18 cellular contexts compared by ENCODE assay signal in genomic region chr3:25420885-25421284, GRCh38. TPM values are rescaled to one million over a fixed set of nuclear protein-coding genes. Genes with fewer than 3 reads are reported as not detected.
A peak's percentile ranks its signal among the peaks of the same experiment; 100 is the strongest.
DNase-seq lines count a peak whose midpoint lies in the region; ATAC-seq and TF ChIP-seq lines count a peak whose summit lies in the region.
"Had no signal": no experiment of that assay in that cellular context is flagged by ENCODE, and none has a peak within 500 bp of the region (broad histone marks: within the 10 kb centered on the region; RNA-seq: fewer than 3 reads in every experiment).

No MANE protein-coding gene starts in this region.

- H3K27ac Mint-ChIP-seq in activated naive CD8-positive, alpha-beta T cell treated with anti-CD3 and anti-CD28 coated beads, Interleukin-2, amount 50 U/mL, for 24 hours = no peak overlapping the region
- H3K27ac Mint-ChIP-seq: T-cell had no signal

- DNase-seq in EH (ENCODE audit: low read depth) (peak; percentile 37), mammary epithelial cell (peak; percentile 61), left colon (no peak), BE2C (no peak)
- DNase-seq in activated CD4-positive, alpha-beta T cell treated with anti-CD3 and anti-CD28 coated beads for 1 hour = no peak
- DNase-seq in activated naive CD8-positive, alpha-beta T cell treated with anti-CD3 and anti-CD28 coated beads, Interleukin-2, amount 50 U/mL, for 24 hours = no peak
- DNase-seq: ACHN; DMS 273 treated with DMSO at 0.1 percent for 48 hours; DND-41; NCI-H1694 treated with DMSO at 0.1 percent for 48 hours; NCI-H748 treated with DMSO at 0.1 percent for 48 hours; NK-92 treated with Interleukin-12 subunit alpha and Interleukin-12 subunit beta, amount 100 ng/mL, for 24 hours; SIG-M5; T-cell had no signal

- peaks cover 15% of the 10 kb centered on the region for H3K27me3 Mint-ChIP-seq in activated naive CD8-positive, alpha-beta T cell treated with anti-CD3 and anti-CD28 coated beads, Interleukin-2, amount 50 U/mL, for 24 hours

- H3K9me3 ChIP-seq in HUES48 (ENCODE audit: control insufficient read depth, insufficient read depth, low read length) = peaks cover 11% of the 10 kb centered on the region
- H3K9me3 ChIP-seq in mammary epithelial cell (replicated peaks; ENCODE audit: insufficient read depth, low read length) = no peaks in the 10 kb centered on the region
- no peaks in the 10 kb centered on the region for H3K9me3 ChIP-seq in BE2C

- H3K4me3 Mint-ChIP-seq in activated naive CD8-positive, alpha-beta T cell treated with anti-CD3 and anti-CD28 coated beads, Interleukin-2, amount 50 U/mL, for 24 hours = no peak overlapping the region
- H3K4me3 Mint-ChIP-seq: CD14-positive monocyte, T-cell had no signal

- in situ Hi-C loops in mammary epithelial cell (cut with MboI; ENCODE audit: low sequenced_read_pairs in 2 of 2) = no loop called here

- dilution Hi-C loops in mammary epithelial cell (cut with HindIII; ENCODE audit: low sequenced_read_pairs) = no loop called here

- no peaks in the 10 kb centered on the region for H3K9me3 Mint-ChIP-seq in activated naive CD8-positive, alpha-beta T cell treated with anti-CD3 and anti-CD28 coated beads, Interleukin-2, amount 50 U/mL, for 24 hours

- CTCF ChIA-PET in mammary epithelial cell (lab: Charles Lee; ENCODE audit: low non-redundant PET) = no interaction called here

- H3K4me1 Mint-ChIP-seq in activated naive CD8-positive, alpha-beta T cell treated with anti-CD3 and anti-CD28 coated beads, Interleukin-2, amount 50 U/mL, for 24 hours = no peaks in the 10 kb centered on the region
- H3K4me1 Mint-ChIP-seq: CD14-positive monocyte, T-cell had no signal

- H3K4me1 ChIP-seq in HUES48 (ENCODE audit: control insufficient read depth, insufficient read depth, low read length) (peaks cover 49% of the 10 kb centered on the region), mammary epithelial cell (ENCODE audit: insufficient read depth, low read length) (peaks cover 12% of the 10 kb centered on the region), BE2C (no peaks in the 10 kb centered on the region)

- H3K27ac ChIP-seq in HUES48 (ENCODE audit: low read depth, low read length) (peak overlapping the region; percentile 86), mammary epithelial cell (ENCODE audit: insufficient read depth, low read depth, low read length) (no peak overlapping the region)

- no peak overlapping the region for H3K9ac ChIP-seq in HUES48 (ENCODE audit: low read depth, low read length)
- H3K9ac ChIP-seq in mammary epithelial cell (ENCODE audit: insufficient read depth, low read length) = no peak overlapping the region

- BruUV-seq in mammary epithelial cell (replicated peaks; lab: Mats Ljungman, UMichigan) = no TSS peak

- H4K20me1 ChIP-seq in mammary epithelial cell (ENCODE audit: insufficient read depth, low read length) = no peaks in the 10 kb centered on the region

- H2AFZ ChIP-seq in mammary epithelial cell (ENCODE audit: low read depth, low read length) = no peak overlapping the region

- no peak overlapping the region for H3K4me2 ChIP-seq in mammary epithelial cell (ENCODE audit: insufficient read depth, low read depth, low read length)

- ATAC-seq in left colon = peak; percentile 44
- no peak for ATAC-seq in activated naive CD8-positive, alpha-beta T cell treated with anti-CD3 and anti-CD28 coated beads, Interleukin-2, amount 50 U/mL, for 24 hours
- ATAC-seq: GM12878, SK-N-SH treated with all-trans-retinoic acid at 6 μM for 48 hours, T-cell had no signal

- TF ChIP-seq CTCF in mammary epithelial cell (conservative IDR thresholded peaks at IDR 0.05 in 1 of 2, IDR thresholded peaks at IDR 0.05 in 1 of 2; ENCODE audit: extremely low read depth in 1 of 2, insufficient read depth in 1 of 2, low read depth in 1 of 2, low read length in 2 of 2) (no peak), BE2C (IDR thresholded peaks at IDR 0.05; ENCODE audit: low read depth, low read length) (no peak)

- H3K4me3 ChIP-seq in HUES48 (ENCODE audit: low read depth, low read length) (peak overlapping the region; percentile 34; the same call in 1 of the 2 replicates), mammary epithelial cell (replicated peaks in 1 of 3; ENCODE audit: insufficient read depth in 1 of 3, low read depth in 2 of 3, low read length in 3 of 3) (no peak overlapping the region), BE2C (ENCODE audit: low read depth, low read length) (no peak overlapping the region)
- H3K4me3 ChIP-seq: GM12878 had no signal

- intact Hi-C loops in mammary epithelial cell (cut with micrococcal nuclease) = no loop called here
- intact Hi-C loops in left colon (cut with DNase I, micrococcal nuclease) = no loop called here

- H3K36me3 ChIP-seq in HUES48 (ENCODE audit: control insufficient read depth, insufficient read depth, low read length) = no peaks in the 10 kb centered on the region
- no peaks in the 10 kb centered on the region for H3K36me3 ChIP-seq in mammary epithelial cell (ENCODE audit: insufficient read depth, low read length)
- H3K36me3 ChIP-seq in BE2C = no peaks in the 10 kb centered on the region

- H3K36me3 Mint-ChIP-seq in activated naive CD8-positive, alpha-beta T cell treated with anti-CD3 and anti-CD28 coated beads, Interleukin-2, amount 50 U/mL, for 24 hours (ENCODE audit: low read depth) = peaks cover 2% of the 10 kb centered on the region
- H3K36me3 Mint-ChIP-seq: CD14-positive monocyte, T-cell had no signal

- no peaks in the 10 kb centered on the region for H3K79me2 ChIP-seq in mammary epithelial cell (ENCODE audit: insufficient read depth, low read length)

- H3K27me3 ChIP-seq in HUES48 (ENCODE audit: control insufficient read depth, insufficient read depth, low read length) = no peaks in the 10 kb centered on the region
- H3K27me3 ChIP-seq in mammary epithelial cell (ENCODE audit: insufficient read depth, low read length) = no peaks in the 10 kb centered on the region
- peaks cover 3% of the 10 kb centered on the region; the same call in 1 of the 2 replicates for H3K27me3 ChIP-seq in BE2C

RNA-seq across cellular contexts. Expression of gene RARB, which starts 7.2 kb away (rescaled TPM):
- total RNA-seq in mammary epithelial cell = 1 to 10 TPM in 1 of 2 donors, under 1 TPM in 1; 0.59 to 8.2 TPM
- 0.08 TPM for polyA plus RNA-seq in mammary epithelial cell
- polyA minus RNA-seq in mammary epithelial cell = 9.0 TPM
- 1 to 10 TPM; 1.2 to 4.3 TPM for total RNA-seq in left colon
- not detected for polyA plus RNA-seq in BE2C (2012; ENCODE audit: insufficient read depth, insufficient read length, low read depth)
- total RNA-seq: GM12878, T-cell had no signal
- polyA plus RNA-seq: CD14-positive monocyte had no signal

Comparison
In these comparisons a context has a peak if more than half of its experiments do, and no peak if none do; other contexts are left out.
1. DNase-seq: peak in EH (single experiment) and mammary epithelial cell (single experiment); none in left colon (0 of 2), activated CD4-positive, alpha-beta T cell treated with anti-CD3 and anti-CD28 coated beads for 1 hour (single experiment), activated naive CD8-positive, alpha-beta T cell treated with anti-CD3 and anti-CD28 coated beads, Interleukin-2, amount 50 U/mL, for 24 hours (single experiment) and BE2C (single experiment).